Comparison of ENCODE assay signal across 1 cellular context in genomic region chr3:194401346-194401745, GRCh38.
TF ChIP-seq lines count a peak whose summit lies in the region.

No MANE protein-coding gene starts in this region.

TF ChIP-seq in HepG2, 621 proteins besides CTCF, POLR2A, EP300 and RAD21:
- TF ChIP-seq PITX1 (CRISPR knock-in tag; IDR thresholded peaks at IDR 0.05) (no peak), ZFP91 (CRISPR knock-in tag; IDR thresholded peaks at IDR 0.05; ENCODE audit: borderline replicate concordance) (no peak), ZNF496 (CRISPR knock-in tag; IDR thresholded peaks at IDR 0.05; ENCODE audit: insufficient replicate concordance) (no peak), SAFB2 (CRISPR knock-in tag; IDR thresholded peaks at IDR 0.05; ENCODE audit: borderline replicate concordance, low read depth) (no peak), ZNF430 (CRISPR knock-in tag; IDR thresholded peaks at IDR 0.05) (no peak), ZFP41 (CRISPR knock-in tag; IDR thresholded peaks at IDR 0.05; ENCODE audit: borderline replicate concordance) (no peak), ZNF441 (CRISPR knock-in tag; IDR thresholded peaks at IDR 0.05; ENCODE audit: borderline replicate concordance) (no peak), NR2F2 (IDR thresholded peaks at IDR 0.05; ENCODE audit: borderline replicate concordance, low read depth) (no peak)
- TF ChIP-seq, protein P1, sequence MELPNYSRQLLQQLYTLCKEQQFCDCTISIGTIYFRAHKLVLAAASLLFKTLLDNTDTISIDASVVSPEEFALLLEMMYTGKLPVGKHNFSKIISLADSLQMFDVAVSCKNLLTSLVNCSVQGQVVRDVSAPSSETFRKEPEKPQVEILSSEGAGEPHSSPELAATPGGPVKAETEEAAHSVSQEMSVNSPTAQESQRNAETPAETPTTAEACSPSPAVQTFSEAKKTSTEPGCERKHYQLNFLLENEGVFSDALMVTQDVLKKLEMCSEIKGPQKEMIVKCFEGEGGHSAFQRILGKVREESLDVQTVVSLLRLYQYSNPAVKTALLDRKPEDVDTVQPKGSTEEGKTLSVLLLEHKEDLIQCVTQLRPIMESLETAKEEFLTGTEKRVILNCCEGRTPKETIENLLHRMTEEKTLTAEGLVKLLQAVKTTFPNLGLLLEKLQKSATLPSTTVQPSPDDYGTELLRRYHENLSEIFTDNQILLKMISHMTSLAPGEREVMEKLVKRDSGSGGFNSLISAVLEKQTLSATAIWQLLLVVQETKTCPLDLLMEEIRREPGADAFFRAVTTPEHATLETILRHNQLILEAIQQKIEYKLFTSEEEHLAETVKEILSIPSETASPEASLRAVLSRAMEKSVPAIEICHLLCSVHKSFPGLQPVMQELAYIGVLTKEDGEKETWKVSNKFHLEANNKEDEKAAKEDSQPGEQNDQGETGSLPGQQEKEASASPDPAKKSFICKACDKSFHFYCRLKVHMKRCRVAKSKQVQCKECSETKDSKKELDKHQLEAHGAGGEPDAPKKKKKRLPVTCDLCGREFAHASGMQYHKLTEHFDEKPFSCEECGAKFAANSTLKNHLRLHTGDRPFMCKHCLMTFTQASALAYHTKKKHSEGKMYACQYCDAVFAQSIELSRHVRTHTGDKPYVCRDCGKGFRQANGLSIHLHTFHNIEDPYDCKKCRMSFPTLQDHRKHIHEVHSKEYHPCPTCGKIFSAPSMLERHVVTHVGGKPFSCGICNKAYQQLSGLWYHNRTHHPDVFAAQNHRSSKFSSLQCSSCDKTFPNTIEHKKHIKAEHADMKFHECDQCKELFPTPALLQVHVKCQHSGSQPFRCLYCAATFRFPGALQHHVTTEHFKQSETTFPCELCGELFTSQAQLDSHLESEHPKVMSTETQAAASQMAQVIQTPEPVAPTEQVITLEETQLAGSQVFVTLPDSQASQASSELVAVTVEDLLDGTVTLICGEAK (IDR thresholded peaks at IDR 0.05) = no peak
- TF ChIP-seq, protein P1 (CRISPR knock-in tag; IDR thresholded peaks at IDR 0.05) = no peak
